Comparison of ENCODE assay signal across 14 cellular contexts in the genomic region with DNA sequence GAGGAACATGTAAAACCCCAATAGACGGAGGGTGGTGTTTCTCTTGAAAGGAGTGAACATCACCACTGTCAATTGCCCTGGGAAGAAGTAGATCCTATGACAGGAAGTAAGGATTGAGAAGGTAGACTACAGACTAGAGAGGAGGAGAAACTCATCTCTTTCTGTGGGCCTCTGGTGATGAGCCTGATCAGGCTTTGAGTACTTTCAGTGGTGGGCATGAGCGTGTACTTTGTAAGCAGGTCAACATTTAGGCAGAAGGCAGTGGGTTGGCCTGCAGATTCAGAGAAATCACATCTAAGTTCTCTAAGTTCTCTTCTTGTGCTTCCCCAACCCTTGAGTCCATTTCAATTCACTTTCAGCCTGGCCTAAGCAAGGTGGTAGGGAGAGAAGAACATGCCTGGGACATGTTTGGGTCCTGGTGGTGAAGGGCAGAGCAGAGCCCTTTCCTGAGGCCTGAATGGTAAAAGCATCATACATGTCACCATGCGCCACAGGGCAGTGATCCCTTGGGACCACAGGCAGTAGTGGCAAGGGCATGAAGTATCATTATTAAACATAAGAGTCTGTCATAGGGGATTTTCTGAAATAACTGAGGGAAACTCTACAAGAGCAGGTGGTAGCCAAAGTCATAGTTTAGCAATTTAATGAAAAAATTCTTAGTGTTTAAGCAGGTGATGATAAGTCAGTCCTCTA. TPM values are rescaled to one million over a fixed set of nuclear protein-coding genes. Genes with fewer than 3 reads are reported as not detected.
DNase-seq lines count a peak whose midpoint lies in the region; ATAC-seq, FAIRE-seq and TF ChIP-seq lines count a peak whose summit lies in the region.
"Had no signal": no experiment of that assay in that cellular context is flagged by ENCODE, and none has a peak within 500 bp of the region (broad histone marks: within the 10 kb centered on the region; RNA-seq: fewer than 3 reads in every experiment).

No MANE protein-coding gene starts in this region.

- no peak overlapping the region for H3K4me2 ChIP-seq in endothelial cell of umbilical vein (ENCODE audit: insufficient read depth, low read length)

- H3K9ac ChIP-seq in endothelial cell of umbilical vein (replicated peaks; ENCODE audit: extremely low read depth, insufficient read depth, low read length), result no peak overlapping the region

- H3K36me3 ChIP-seq in endothelial cell of umbilical vein (ENCODE audit: control insufficient read depth in 2 of 2, extremely low read depth in 1 of 2, insufficient read depth in 2 of 2, low read length in 2 of 2), result no peaks in the 10 kb centered on the region
- H3K36me3 ChIP-seq in small intestine (ENCODE audit: control insufficient read depth in 2 of 2, insufficient read depth in 2 of 2, low read length in 2 of 2), result no peaks in the 10 kb centered on the region
- H3K36me3 ChIP-seq in right lobe of liver, result no peaks in the 10 kb centered on the region
- H3K36me3 ChIP-seq: left lung had no signal

- H4K20me1 ChIP-seq in endothelial cell of umbilical vein (replicated peaks; ENCODE audit: control insufficient read depth, extremely low read depth, insufficient read depth, low read length), result no peaks in the 10 kb centered on the region

- no peak for DNase-seq in activated CD4-positive, CD25-positive, alpha-beta regulatory T cell treated with anti-CD3 and anti-CD28 coated beads, Interleukin-2, amount 50 U/mL, for 72 hours
- DNase-seq in endothelial cell of umbilical vein (ENCODE audit: low read depth, low spot score), result no peak
- no peak for DNase-seq in small intestine
- DNase-seq in stimulated activated CD4-positive, alpha-beta T cell treated with anti-CD3 and anti-CD28 coated beads, Interleukin-2, amount 100 ng/mL, for 48 hours, result no peak
- DNase-seq in right lobe of liver, result no peak
- DNase-seq: activated CD8-positive, alpha-beta memory T cell treated with anti-CD3 and anti-CD28 coated beads, Interleukin-2, amount 50 U/mL, for 4 hours; anterior cingulate cortex; left lung; NCI-H2029 treated with DMSO at 0.1 percent for 48 hours; T-helper 2 cell had no signal

- no peak overlapping the region for H3K27ac ChIP-seq in endothelial cell of umbilical vein (ENCODE audit: insufficient read depth, low read depth, low read length)
- no peak overlapping the region for H3K27ac ChIP-seq in small intestine (ENCODE audit: low read depth in 1 of 2, low read length in 1 of 2)
- H3K27ac ChIP-seq in right lobe of liver, result no peak overlapping the region
- H3K27ac ChIP-seq: 22Rv1, left lung had no signal

- dilution Hi-C loops in endothelial cell of umbilical vein (cut with MboI; ENCODE audit: extremely low pct_ligation_motif_present, low sequenced_read_pairs), result no loop called here

- no peaks in the 10 kb centered on the region for H3K27me3 ChIP-seq in endothelial cell of umbilical vein (ENCODE audit: control insufficient read depth in 2 of 2, insufficient read depth in 2 of 2, low read length in 2 of 2)
- H3K27me3 ChIP-seq in small intestine (ENCODE audit: control insufficient read depth in 2 of 2, insufficient read depth in 2 of 2, low read length in 2 of 2), result no peaks in the 10 kb centered on the region
- no peaks in the 10 kb centered on the region for H3K27me3 ChIP-seq in right lobe of liver
- H3K27me3 ChIP-seq: left lung had no signal

- no peaks in the 10 kb centered on the region for H3K79me2 ChIP-seq in endothelial cell of umbilical vein (ENCODE audit: control insufficient read depth, insufficient read depth, low read length)

- POLR2A ChIA-PET in endothelial cell of umbilical vein (lab: Charles Lee), result no interaction called here

- H3K9me1 ChIP-seq in endothelial cell of umbilical vein (replicated peaks; ENCODE audit: control insufficient read depth, extremely low read depth, insufficient read depth, low read length), result no peaks in the 10 kb centered on the region

- H3K9me3 ChIP-seq in endothelial cell of umbilical vein (replicated peaks; ENCODE audit: control insufficient read depth, insufficient read depth, low read length) (no peaks in the 10 kb centered on the region), small intestine (ENCODE audit: control insufficient read depth, low read depth) (peaks cover 2% of the 10 kb centered on the region), right lobe of liver (no peaks in the 10 kb centered on the region)
- H3K9me3 ChIP-seq: left lung had no signal

- TF ChIP-seq CTCF in endothelial cell of umbilical vein (IDR thresholded peaks at IDR 0.05; ENCODE audit: extremely low read depth in 1 of 2, insufficient read depth in 1 of 2, low read depth in 1 of 2, low read length in 2 of 2) (no peak), right lobe of liver (IDR thresholded peaks at IDR 0.05) (no peak)

- no TSS peak for BruUV-seq in endothelial cell of umbilical vein (replicated peaks; lab: Mats Ljungman, UMichigan)

- FAIRE-seq in endothelial cell of umbilical vein (lab: Jason Lieb, UNC) (no peak), small intestine (lab: Jason Lieb, UNC) (no peak)

- peak overlapping the region; percentile 26 for H2AFZ ChIP-seq in endothelial cell of umbilical vein (ENCODE audit: low read depth, low read length)

- intact Hi-C loops in endothelial cell of umbilical vein (cut with micrococcal nuclease), result no loop called here
- intact Hi-C loops in right lobe of liver (cut with DNase I), result no loop called here

- no peak overlapping the region for H3K4me3 ChIP-seq in endothelial cell of umbilical vein (replicated peaks in 1 of 3; ENCODE audit: insufficient read depth in 1 of 3, low read depth in 1 of 3, low read length in 3 of 3)
- no peak overlapping the region for H3K4me3 ChIP-seq in small intestine (ENCODE audit: low read depth in 1 of 2, low read length in 2 of 2)
- H3K4me3 ChIP-seq in right lobe of liver, result no peak overlapping the region
- H3K4me3 ChIP-seq: left lung had no signal

- peak; percentile 52 to 60 for ATAC-seq in activated CD4-positive, CD25-positive, alpha-beta regulatory T cell treated with anti-CD3 and anti-CD28 coated beads, Interleukin-2, amount 50 U/mL, for 24 hours
- ATAC-seq in GM19468 (IDR thresholded peaks at IDR 0.05; ENCODE audit: extremely low read depth, unreplicated experiment), result peak; percentile 25
- ATAC-seq in HG03064 (IDR thresholded peaks at IDR 0.05; ENCODE audit: low read depth, unreplicated experiment), result peak; percentile 55
- no peak for ATAC-seq in right lobe of liver
- ATAC-seq: left lung had no signal

- TF ChIP-seq POLR2A in endothelial cell of umbilical vein (IDR thresholded peaks at IDR 0.05; ENCODE audit: low read depth, low read length) (no peak), right lobe of liver (IDR thresholded peaks at IDR 0.05) (no peak)

- CTCF ChIA-PET in endothelial cell of umbilical vein (lab: Charles Lee), result no interaction called here

- 88 to 95% (median 92%) methylated on average over 3 of the region's 3 CpGs for WGBS in small intestine, 3 donors
- WGBS in right lobe of liver (ENCODE audit: insufficient coverage, low coverage, low lambda C conversion rate, missing lambda C conversion rate), result 88% methylated on average over 2 of the region's 3 CpGs

- H3K4me1 ChIP-seq in endothelial cell of umbilical vein (ENCODE audit: control insufficient read depth, extremely low read depth, insufficient read depth, low read length) (no peaks in the 10 kb centered on the region), small intestine (ENCODE audit: control insufficient read depth in 2 of 2, insufficient read depth in 1 of 2, low read depth in 1 of 2, low read length in 1 of 2) (no peaks in the 10 kb centered on the region), right lobe of liver (no peaks in the 10 kb centered on the region)
- H3K4me1 ChIP-seq: left lung had no signal

TF ChIP-seq in endothelial cell of umbilical vein, 7 proteins besides CTCF, POLR2A, EP300 and RAD21:
- TF ChIP-seq JUN (IDR thresholded peaks at IDR 0.05; ENCODE audit: borderline replicate concordance, insufficient read depth, insufficient read length, low read depth) (no peak), MYC (IDR thresholded peaks at IDR 0.05; ENCODE audit: low read depth, low read length) (no peak), EZH2 (IDR thresholded peaks at IDR 0.05; ENCODE audit: borderline replicate concordance, low read depth, low read length, severe bottlenecking) (no peak), POLR2AphosphoS5 (IDR thresholded peaks at IDR 0.05; ENCODE audit: insufficient read depth, low read depth, low read length) (no peak), FOS (IDR thresholded peaks at IDR 0.05; ENCODE audit: borderline replicate concordance, insufficient read depth, low read length) (no peak), GATA2 (IDR thresholded peaks at IDR 0.05; ENCODE audit: insufficient read depth, insufficient read length, low read depth, low read length) (no peak)
- TF ChIP-seq, protein P1, sequence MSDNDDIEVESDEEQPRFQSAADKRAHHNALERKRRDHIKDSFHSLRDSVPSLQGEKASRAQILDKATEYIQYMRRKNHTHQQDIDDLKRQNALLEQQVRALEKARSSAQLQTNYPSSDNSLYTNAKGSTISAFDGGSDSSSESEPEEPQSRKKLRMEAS (IDR thresholded peaks at IDR 0.05; ENCODE audit: insufficient read depth, insufficient read length), result no peak

RNA-seq across cellular contexts. Expression of gene ANKRD1, which starts 56.4 kb away (rescaled TPM):
- total RNA-seq in endothelial cell of umbilical vein, result 591 and 664 TPM in 2 replicates
- polyA plus RNA-seq in endothelial cell of umbilical vein, result 527 and 593 TPM in 2 replicates
- 797 and 830 TPM in 2 replicates for polyA plus RNA-seq in endothelial cell of umbilical vein (2011; cell fraction: cytosol; rRNA removed)
- 1,251 and 1,651 TPM in 2 replicates for polyA plus RNA-seq in endothelial cell of umbilical vein (2011; cell fraction: nucleus; rRNA removed)
- polyA plus RNA-seq in endothelial cell of umbilical vein (2012), result 949 and 994 TPM in 2 replicates
- polyA minus RNA-seq in endothelial cell of umbilical vein, result 587 and 687 TPM in 2 replicates
- polyA minus RNA-seq in endothelial cell of umbilical vein (2011; cell fraction: cytosol; rRNA and poly(A)+ RNA removed), result 1.2 TPM
- 237 and 300 TPM in 2 replicates for polyA minus RNA-seq in endothelial cell of umbilical vein (2011; cell fraction: nucleus; rRNA and poly(A)+ RNA removed)
- polyA plus RNA-seq in small intestine, result 10 to 100 TPM in 1 of 3 donors, 1 to 10 TPM in 1, under 1 TPM in 1; 0.61 to 66.7 (median 4.5) TPM
- 1 to 10 TPM in 3 of 6 experiments, under 1 TPM in 2, not detected in 1; 0.34 to 5.0 (median 4.7) TPM for total RNA-seq in right lobe of liver

Comparison
In these comparisons a context has a peak if more than half of its experiments do, and no peak if none do; other contexts are left out.
1. ATAC-seq: peak in activated CD4-positive, CD25-positive, alpha-beta regulatory T cell treated with anti-CD3 and anti-CD28 coated beads, Interleukin-2, amount 50 U/mL, for 24 hours (2 of 2), GM19468 (single experiment) and HG03064 (single experiment); none in right lobe of liver (0 of 4).
2. RNA of gene ANKRD1, which starts 56.4 kb away (total RNA-seq): 591 to 664 TPM in endothelial cell of umbilical vein; 0.34 to 5.0 TPM in right lobe of liver; every median in the first group is over 10 times any median in the second.